Comparison of ENCODE assay signal across 8 cellular contexts in genomic region chr4:70705856-70706461, GRCh38. TPM values are rescaled to one million over a fixed set of nuclear protein-coding genes. Genes with fewer than 3 reads are reported as not detected.
A peak's percentile ranks its signal among the peaks of the same experiment; 100 is the strongest.
DNase-seq lines count a peak whose midpoint lies in the region; ATAC-seq, FAIRE-seq and TF ChIP-seq lines count a peak whose summit lies in the region.

No MANE protein-coding gene starts in this region.

- H3K4me1 Mint-ChIP-seq in endothelial cell (ENCODE audit: unreplicated experiment) (peaks cover 24% of the 10 kb centered on the region), natural killer cell (peaks cover 23 to 24% of the 10 kb centered on the region in 2 donors)

- H3K4me1 ChIP-seq in OCI-LY3 (ENCODE audit: low read length): peaks cover 32% of the 10 kb centered on the region

- peak overlapping the region; percentile 72 for H2AFZ ChIP-seq in OCI-LY3 (ENCODE audit: low read depth, low read length)

- intact Hi-C loops in natural killer cell (cut with micrococcal nuclease): loop anchor here (1.0 to 5.0 kb wide), 3 partner anchors 18 to 131 kb away; partner anchors contain the start of genes GRSF1 and UTP3

- DNase-seq in DMS79 treated with DMSO at 0.1 percent for 48 hours (lab: John Stamatoyannopoulos, UW) (peak; percentile 84), DMS79 (lab: John Stamatoyannopoulos, UW) (no peak), endothelial cell (ENCODE audit: low spot score) (no peak), natural killer cell (no peak), globus pallidus (ENCODE audit: low spot score) (no peak), GM12892 (ENCODE audit: insufficient read length) (no peak)

- H3K9ac ChIP-seq in OCI-LY3 (ENCODE audit: low read length): peak overlapping the region; percentile 82

- H3K9me3 ChIP-seq in OCI-LY3 (ENCODE audit: insufficient read depth, low read length): no peaks in the 10 kb centered on the region

- peak overlapping the region; percentile 86 for H3K4me2 ChIP-seq in OCI-LY3 (ENCODE audit: low read length)

- peak overlapping the region; percentile 88 for H3K27ac ChIP-seq in OCI-LY3 (ENCODE audit: low read length)

- H3K4me3 Mint-ChIP-seq in endothelial cell (ENCODE audit: unreplicated experiment) (peak overlapping the region; percentile 92), natural killer cell (peak overlapping the region; percentile 95)

- H3K79me2 ChIP-seq in OCI-LY3 (ENCODE audit: low read length): peaks cover 48% of the 10 kb centered on the region

- no peak for FAIRE-seq in GM12892 (lab: Jason Lieb, UNC)

- H3K36me3 Mint-ChIP-seq in endothelial cell (ENCODE audit: low read depth, unreplicated experiment): peaks cover 6% of the 10 kb centered on the region
- H3K36me3 Mint-ChIP-seq in natural killer cell: no peaks in the 10 kb centered on the region

- no peak for ATAC-seq in natural killer cell
- no peak for ATAC-seq in GM21515 (IDR thresholded peaks at IDR 0.05; ENCODE audit: unreplicated experiment)

- H3K27me3 Mint-ChIP-seq in endothelial cell (ENCODE audit: unreplicated experiment) (peaks cover 10% of the 10 kb centered on the region), natural killer cell (ENCODE audit: low read depth in 2 of 2) (no peaks in the 10 kb centered on the region)

- peak overlapping the region; percentile 89 for H3K4me3 ChIP-seq in OCI-LY3 (ENCODE audit: low read length)

- no peak for TF ChIP-seq POLR2A in GM12892 (IDR thresholded peaks at IDR 0.05; ENCODE audit: low read depth, low read length)

- no peaks in the 10 kb centered on the region for H3K9me3 Mint-ChIP-seq in endothelial cell (ENCODE audit: unreplicated experiment)
- H3K9me3 Mint-ChIP-seq in natural killer cell: no peaks in the 10 kb centered on the region

- TF ChIP-seq CTCF in OCI-LY3 (IDR thresholded peaks at IDR 0.05; ENCODE audit: low read depth, low read length): no peak
- no peak for TF ChIP-seq CTCF in endothelial cell (IDR thresholded peaks at IDR 0.05; ENCODE audit: unreplicated experiment)
- no peak for TF ChIP-seq CTCF in natural killer cell (IDR thresholded peaks at IDR 0.05)

- H3K27ac Mint-ChIP-seq in endothelial cell (ENCODE audit: unreplicated experiment) (peak overlapping the region; percentile 20), natural killer cell (peak overlapping the region; percentile 87 to 91)

- H3K27me3 ChIP-seq in OCI-LY3 (ENCODE audit: low read depth, low read length): no peaks in the 10 kb centered on the region

- H4K20me1 ChIP-seq in OCI-LY3 (ENCODE audit: insufficient read depth, low read length): no peaks in the 10 kb centered on the region

- H3K36me3 ChIP-seq in OCI-LY3 (replicated peaks; ENCODE audit: low read depth, low read length): no peaks in the 10 kb centered on the region

RNA-seq across cellular contexts. Expression of gene RUFY3, which starts 15.8 kb away (rescaled TPM):
- total RNA-seq in endothelial cell (ENCODE audit: unreplicated experiment) (72.6 TPM), natural killer cell (10 to 100 TPM; 31.6 to 38.1 (median 33.4) TPM)
- polyA plus RNA-seq in GM12892 (2012; ENCODE audit: missing spikeins): 8.2 TPM

RNA-seq across cellular contexts. Expression of gene UTP3, which starts 17.6 kb away (rescaled TPM):
- total RNA-seq in endothelial cell (ENCODE audit: unreplicated experiment) (28.6 TPM), natural killer cell (10 to 100 TPM; 22.3 to 23.1 (median 22.6) TPM)
- polyA plus RNA-seq in GM12892 (2012; ENCODE audit: missing spikeins): 26.0 TPM

RNA-seq across cellular contexts. Expression of gene JCHAIN, which starts 39.7 kb away (rescaled TPM):
- total RNA-seq in endothelial cell (ENCODE audit: unreplicated experiment) (not detected), natural killer cell (1,000 to 10,000 TPM in 1 of 3 donors, 1 to 10 TPM in 2; 1.6 to 1,035 (median 3.5) TPM)
- polyA plus RNA-seq in GM12892 (2012; ENCODE audit: missing spikeins): 270 TPM
